In genomic region chr19:8322638-8322997, GRCh38 we compare ENCODE assay signal across 8 cellular contexts. TPM values are rescaled to one million over a fixed set of nuclear protein-coding genes. Genes with fewer than 3 reads are reported as not detected.
DNase-seq lines count a peak whose midpoint lies in the region; ATAC-seq and TF ChIP-seq lines count a peak whose summit lies in the region.
"Had no signal": no experiment of that assay in that cellular context is flagged by ENCODE, and none has a peak within 500 bp of the region (broad histone marks: within the 10 kb centered on the region; RNA-seq: fewer than 3 reads in every experiment).

No MANE protein-coding gene starts in this region.

- no peak for ATAC-seq in stimulated activated effector memory CD8-positive, alpha-beta T cell treated with anti-CD3 and anti-CD28 coated beads, Interleukin-12 subunit alpha, Interleukin-12 subunit beta, amount 100 ng/mL, for 72 hours
- ATAC-seq in HG03159 (IDR thresholded peaks at IDR 0.05; ENCODE audit: unreplicated experiment) (no peak), GM21447 (IDR thresholded peaks at IDR 0.05; ENCODE audit: unreplicated experiment) (no peak)

- no peak overlapping the region for H3K27ac ChIP-seq in iPS DF 6.9 (ENCODE audit: low read length)

- H3K9me3 ChIP-seq in iPS DF 6.9 (ENCODE audit: control insufficient read depth, insufficient read depth, low read length), result no peaks in the 10 kb centered on the region
- H3K9me3 ChIP-seq: mucosa of descending colon had no signal

- H3K36me3 ChIP-seq in iPS DF 6.9 (ENCODE audit: control insufficient read depth, insufficient read depth, low read length), result peaks cover 12% of the 10 kb centered on the region

- peak overlapping the region; percentile 89; the same call in 1 of the 2 replicates for H3K4me3 ChIP-seq in iPS DF 6.9 (ENCODE audit: low read length)

- DNase-seq in HFFc6 (no peak), iPS DF 6.9 (ENCODE audit: low read depth, low spot score) (no peak), NCI-H1092 treated with DMSO at 0.1 percent for 48 hours (lab: John Stamatoyannopoulos, UW) (no peak)
- no peak for DNase-seq in activated T-helper 1 cell treated with anti-CD3 and anti-CD28 coated beads, Interleukin-12 subunit alpha, Interleukin-12 subunit beta, Interleukin-2, Interleukin-4 antibody, amounts not matched to agents 30 ng/mL and 10 ng/mL and 1 ng/mL, durations not matched to agents 14 hours and 24 hours and 36 hours (ENCODE audit: low spot score)
- DNase-seq in stimulated activated effector memory CD8-positive, alpha-beta T cell treated with anti-CD3 and anti-CD28 coated beads, Interleukin-12 subunit alpha, Interleukin-12 subunit beta, amount 100 ng/mL, for 72 hours (ENCODE audit: low spot score in 2 of 2), result no peak
- DNase-seq: mucosa of descending colon had no signal

- no peak overlapping the region for H3K27ac Mint-ChIP-seq in HFFc6
- H3K27ac Mint-ChIP-seq in activated T-helper 1 cell treated with anti-CD3 and anti-CD28 coated beads, Interleukin-12 subunit alpha, Interleukin-12 subunit beta, Interleukin-2, Interleukin-4 antibody, amounts not matched to agents 30 ng/mL and 10 ng/mL and 1 ng/mL, durations not matched to agents 14 hours and 24 hours and 36 hours, result peak overlapping the region; percentile 99
- peak overlapping the region; percentile 98 for H3K27ac Mint-ChIP-seq in stimulated activated effector memory CD8-positive, alpha-beta T cell treated with anti-CD3 and anti-CD28 coated beads, Interleukin-12 subunit alpha, Interleukin-12 subunit beta, amount 100 ng/mL, for 72 hours

- intact Hi-C loops in activated T-helper 1 cell treated with anti-CD3 and anti-CD28 coated beads, Interleukin-12 subunit alpha, Interleukin-12 subunit beta, Interleukin-2, Interleukin-4 antibody, amounts not matched to agents 30 ng/mL and 10 ng/mL and 1 ng/mL, durations not matched to agents 14 hours and 24 hours and 36 hours (cut with micrococcal nuclease), result loop anchor here (5.0 kb wide), 1 partner anchor 320 kb away; no protein-coding TSS in a partner anchor

- peak overlapping the region; percentile 100 for H3K4me3 Mint-ChIP-seq in HFFc6
- peak overlapping the region; percentile 100 for H3K4me3 Mint-ChIP-seq in activated T-helper 1 cell treated with anti-CD3 and anti-CD28 coated beads, Interleukin-12 subunit alpha, Interleukin-12 subunit beta, Interleukin-2, Interleukin-4 antibody, amounts not matched to agents 30 ng/mL and 10 ng/mL and 1 ng/mL, durations not matched to agents 14 hours and 24 hours and 36 hours
- H3K4me3 Mint-ChIP-seq in stimulated activated effector memory CD8-positive, alpha-beta T cell treated with anti-CD3 and anti-CD28 coated beads, Interleukin-12 subunit alpha, Interleukin-12 subunit beta, amount 100 ng/mL, for 72 hours, result peak overlapping the region; percentile 97

- WGBS in iPS DF 6.9 (ENCODE audit: insufficient coverage, insufficient read length), result no CpG with 5 or more reads among the region's 7 CpGs

- H3K4me1 Mint-ChIP-seq in HFFc6 (ENCODE audit: low read depth), result peaks cover 20% of the 10 kb centered on the region
- H3K4me1 Mint-ChIP-seq in activated T-helper 1 cell treated with anti-CD3 and anti-CD28 coated beads, Interleukin-12 subunit alpha, Interleukin-12 subunit beta, Interleukin-2, Interleukin-4 antibody, amounts not matched to agents 30 ng/mL and 10 ng/mL and 1 ng/mL, durations not matched to agents 14 hours and 24 hours and 36 hours (ENCODE audit: low read depth), result peaks cover 31% of the 10 kb centered on the region
- H3K4me1 Mint-ChIP-seq in stimulated activated effector memory CD8-positive, alpha-beta T cell treated with anti-CD3 and anti-CD28 coated beads, Interleukin-12 subunit alpha, Interleukin-12 subunit beta, amount 100 ng/mL, for 72 hours, result peaks cover 18% of the 10 kb centered on the region

- TF ChIP-seq CTCF in HFFc6 (IDR thresholded peaks at IDR 0.05), result no peak

- H3K27me3 Mint-ChIP-seq in HFFc6 (ENCODE audit: insufficient read depth), result peaks cover 3% of the 10 kb centered on the region
- H3K27me3 Mint-ChIP-seq in activated T-helper 1 cell treated with anti-CD3 and anti-CD28 coated beads, Interleukin-12 subunit alpha, Interleukin-12 subunit beta, Interleukin-2, Interleukin-4 antibody, amounts not matched to agents 30 ng/mL and 10 ng/mL and 1 ng/mL, durations not matched to agents 14 hours and 24 hours and 36 hours (ENCODE audit: insufficient read depth), result no peaks in the 10 kb centered on the region

- peaks cover 6% of the 10 kb centered on the region; the same call in 1 of the 2 replicates for H3K9me3 Mint-ChIP-seq in HFFc6
- no peaks in the 10 kb centered on the region for H3K9me3 Mint-ChIP-seq in activated T-helper 1 cell treated with anti-CD3 and anti-CD28 coated beads, Interleukin-12 subunit alpha, Interleukin-12 subunit beta, Interleukin-2, Interleukin-4 antibody, amounts not matched to agents 30 ng/mL and 10 ng/mL and 1 ng/mL, durations not matched to agents 14 hours and 24 hours and 36 hours
- H3K9me3 Mint-ChIP-seq in stimulated activated effector memory CD8-positive, alpha-beta T cell treated with anti-CD3 and anti-CD28 coated beads, Interleukin-12 subunit alpha, Interleukin-12 subunit beta, amount 100 ng/mL, for 72 hours, result no peaks in the 10 kb centered on the region

- no peaks in the 10 kb centered on the region for H3K27me3 ChIP-seq in iPS DF 6.9 (ENCODE audit: control insufficient read depth, insufficient read depth, low read length)

- peaks cover 5% of the 10 kb centered on the region for H3K4me1 ChIP-seq in iPS DF 6.9 (ENCODE audit: control insufficient read depth, insufficient read depth, low read length)

- H3K36me3 Mint-ChIP-seq in HFFc6 (ENCODE audit: low read depth), result peaks cover 32% of the 10 kb centered on the region
- H3K36me3 Mint-ChIP-seq in activated T-helper 1 cell treated with anti-CD3 and anti-CD28 coated beads, Interleukin-12 subunit alpha, Interleukin-12 subunit beta, Interleukin-2, Interleukin-4 antibody, amounts not matched to agents 30 ng/mL and 10 ng/mL and 1 ng/mL, durations not matched to agents 14 hours and 24 hours and 36 hours (ENCODE audit: low read depth), result peaks cover 20% of the 10 kb centered on the region
- H3K36me3 Mint-ChIP-seq in stimulated activated effector memory CD8-positive, alpha-beta T cell treated with anti-CD3 and anti-CD28 coated beads, Interleukin-12 subunit alpha, Interleukin-12 subunit beta, amount 100 ng/mL, for 72 hours, result peaks cover 52% of the 10 kb centered on the region

RNA-seq across cellular contexts. Expression of gene RPS28, which starts 1.3 kb away (rescaled TPM):
- 1,000 to 10,000 TPM; 1,135 to 1,536 (median 1,376) TPM for total RNA-seq in HFFc6 (2021; fragmentation: NEBNext Ultra II Directional; extraction: Animal tissue kit (Norgen Biotek cat#: 25700))
- total RNA-seq in activated T-helper 1 cell treated with anti-CD3 and anti-CD28 coated beads, Interleukin-12 subunit alpha, Interleukin-12 subunit beta, Interleukin-2, Interleukin-4 antibody, amounts not matched to agents 30 ng/mL and 10 ng/mL and 1 ng/mL, durations not matched to agents 14 hours and 24 hours and 36 hours, result 1,836 and 1,872 TPM in 2 replicates

RNA-seq across cellular contexts. Expression of gene NDUFA7, which starts 1.4 kb away (rescaled TPM):
- total RNA-seq in HFFc6 (2021; fragmentation: NEBNext Ultra II Directional; extraction: Animal tissue kit (Norgen Biotek cat#: 25700)), result 10 to 100 TPM; 54.0 to 75.9 (median 61.1) TPM
- 51.1 and 51.8 TPM in 2 replicates for total RNA-seq in activated T-helper 1 cell treated with anti-CD3 and anti-CD28 coated beads, Interleukin-12 subunit alpha, Interleukin-12 subunit beta, Interleukin-2, Interleukin-4 antibody, amounts not matched to agents 30 ng/mL and 10 ng/mL and 1 ng/mL, durations not matched to agents 14 hours and 24 hours and 36 hours

RNA-seq across cellular contexts. Expression of gene CD320, which starts 14.5 kb away (rescaled TPM):
- total RNA-seq in HFFc6 (2021; fragmentation: NEBNext Ultra II Directional; extraction: Animal tissue kit (Norgen Biotek cat#: 25700)), result 10 to 100 TPM; 54.2 to 65.7 (median 57.6) TPM
- 122 and 126 TPM in 2 replicates for total RNA-seq in activated T-helper 1 cell treated with anti-CD3 and anti-CD28 coated beads, Interleukin-12 subunit alpha, Interleukin-12 subunit beta, Interleukin-2, Interleukin-4 antibody, amounts not matched to agents 30 ng/mL and 10 ng/mL and 1 ng/mL, durations not matched to agents 14 hours and 24 hours and 36 hours

RNA-seq across cellular contexts. Expression of gene KANK3, which starts 20.4 kb away (rescaled TPM):
- under 1 TPM in 2 of 6 experiments, not detected in 4; 0.26 to 0.30 TPM for total RNA-seq in HFFc6 (2021; fragmentation: NEBNext Ultra II Directional; extraction: Animal tissue kit (Norgen Biotek cat#: 25700))
- total RNA-seq in activated T-helper 1 cell treated with anti-CD3 and anti-CD28 coated beads, Interleukin-12 subunit alpha, Interleukin-12 subunit beta, Interleukin-2, Interleukin-4 antibody, amounts not matched to agents 30 ng/mL and 10 ng/mL and 1 ng/mL, durations not matched to agents 14 hours and 24 hours and 36 hours, result 0.86 and 1.4 TPM in 2 replicates

RNA-seq across cellular contexts. Expression of gene ANGPTL4, which starts 41.3 kb away (rescaled TPM):
- 1 to 10 TPM; 1.5 to 9.8 (median 2.0) TPM for total RNA-seq in HFFc6 (2021; fragmentation: NEBNext Ultra II Directional; extraction: Animal tissue kit (Norgen Biotek cat#: 25700))
- total RNA-seq in activated T-helper 1 cell treated with anti-CD3 and anti-CD28 coated beads, Interleukin-12 subunit alpha, Interleukin-12 subunit beta, Interleukin-2, Interleukin-4 antibody, amounts not matched to agents 30 ng/mL and 10 ng/mL and 1 ng/mL, durations not matched to agents 14 hours and 24 hours and 36 hours, result 2.3 and 3.8 TPM in 2 replicates
